In the genomic region with DNA sequence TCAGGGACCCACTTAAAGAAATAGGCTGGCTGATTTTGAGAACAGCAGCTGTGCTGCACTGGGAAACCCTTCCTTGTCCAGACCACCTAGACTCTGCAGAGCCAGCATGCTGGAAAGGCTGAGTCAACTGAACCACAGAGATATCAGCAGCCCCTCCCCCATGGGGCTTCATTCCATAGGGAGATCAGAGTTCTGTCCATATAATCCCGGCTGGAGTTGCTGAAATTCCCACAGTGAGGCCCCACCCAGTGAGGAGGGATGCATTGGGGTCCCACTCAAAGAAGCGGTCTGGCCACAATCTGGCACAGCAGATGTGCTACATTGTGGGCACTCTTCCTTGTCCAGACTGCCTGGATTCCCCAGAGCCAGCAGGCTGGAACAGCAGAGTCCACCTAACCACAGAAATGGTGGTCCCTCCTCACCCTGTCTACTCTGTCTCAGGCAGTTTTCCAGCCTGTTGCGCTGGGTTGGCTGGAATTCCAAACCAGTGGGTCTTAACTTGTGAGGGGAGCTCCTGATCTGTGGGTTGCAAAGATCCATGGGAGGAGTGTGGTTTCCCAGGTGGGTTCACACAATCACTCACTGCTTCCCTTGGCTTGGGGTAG, we compare ENCODE assay signal across 21 cellular contexts.
A peak's percentile ranks its signal among the peaks of the same experiment; 100 is the strongest.
DNase-seq lines count a peak whose midpoint lies in the region; ATAC-seq and TF ChIP-seq lines count a peak whose summit lies in the region.
"Had no signal": no experiment of that assay in that cellular context is flagged by ENCODE, and none has a peak within 500 bp of the region (broad histone marks: within the 10 kb centered on the region; RNA-seq: fewer than 3 reads in every experiment).

No MANE protein-coding gene starts in this region.

- WGBS in spleen, 5 donors: 85 to 93% (median 88%) methylated on average over 3 of the region's 3 CpGs

- TF ChIP-seq CTCF in spleen (IDR thresholded peaks at IDR 0.05 in 8 of 11, conservative IDR thresholded peaks at IDR 0.05 in 3 of 11): no peak

- DNase-seq in DMS 273 (lab: John Stamatoyannopoulos, UW; ENCODE audit: unreplicated experiment) (peak; percentile 19), DMS 273 treated with DMSO at 0.1 percent for 48 hours (lab: John Stamatoyannopoulos, UW) (no peak), glomerular visceral epithelial cell (ENCODE audit: extremely low spot score) (peak; percentile 96), myocyte (ENCODE audit: low read depth) (peak; percentile 35), NCI-H1092 (lab: John Stamatoyannopoulos, UW) (no peak), dedifferentiated amniotic fluid mesenchymal stem cell (ENCODE audit: extremely low spot score) (no peak), spleen (no peak)
- DNase-seq: activated CD4-positive, alpha-beta T cell treated with anti-CD3 and anti-CD28 coated beads for 4 hours; cortex of kidney; DND-41; MV-4-11; NCI-H187 treated with DMSO at 0.1 percent for 48 hours; NCI-H2227 treated with DMSO at 0.1 percent for 48 hours; NCI-H748 treated with DMSO at 0.1 percent for 48 hours; SHP77; stimulated activated CD4-positive, alpha-beta T cell treated with anti-CD3 and anti-CD28 coated beads, Interleukin-12 subunit alpha, Interleukin-12 subunit beta, amount 100 ng/mL, for 4 hours had no signal

- intact Hi-C loops in spleen (cut with DNase I; ENCODE audit: low total_unique reads): no loop called here

- H3K4me1 ChIP-seq in spleen: no peaks in the 10 kb centered on the region

- H3K27me3 ChIP-seq in spleen (replicated peaks in 1 of 7): no peaks in the 10 kb centered on the region

- peaks cover 0 to 33% (median 11%) of the 10 kb centered on the region in 8 donors for H3K9me3 ChIP-seq in spleen

- TF ChIP-seq POLR2A in spleen (IDR thresholded peaks at IDR 0.05): no peak

- no peak for ATAC-seq in HG02852 (IDR thresholded peaks at IDR 0.05; ENCODE audit: unreplicated experiment)
- ATAC-seq: activated T-helper 17 cell treated with anti-CD3 and anti-CD28 coated beads, Interleukin-2, amount 50 U/mL, for 72 hours; K562; left lobe of liver had no signal

- H3K27ac ChIP-seq in spleen: no peak overlapping the region
- H3K27ac ChIP-seq: 22Rv1 had no signal

- H3K36me3 ChIP-seq in spleen: no peaks in the 10 kb centered on the region

- no peak overlapping the region for H3K4me3 ChIP-seq in spleen
- H3K4me3 ChIP-seq: K562 had no signal

Comparison
In these comparisons a context has a peak if more than half of its experiments do, and no peak if none do; other contexts are left out.
1. DNase-seq: peak in DMS 273 (single experiment), glomerular visceral epithelial cell (single experiment) and myocyte (single experiment); none in DMS 273 treated with DMSO at 0.1 percent for 48 hours (single experiment), NCI-H1092 (single experiment), dedifferentiated amniotic fluid mesenchymal stem cell (single experiment) and spleen (single experiment).